ENCODE assay signal across 1 cellular context in genomic region chr17:66255112-66255511, GRCh38.
A peak's percentile ranks its signal among the peaks of the same experiment; 100 is the strongest.
TF ChIP-seq lines count a peak whose summit lies in the region.

No MANE protein-coding gene starts in this region.

TF ChIP-seq in HepG2, 621 proteins besides CTCF, POLR2A, EP300 and RAD21 (continued from another document and continues in another):
- TF ChIP-seq KMT2B (CRISPR knock-in tag; IDR thresholded peaks at IDR 0.05) (0 out of 2 replicates have a peak, but pooled peaks have one; percentile 36), NFE2L2 (IDR thresholded peaks at IDR 0.05; ENCODE audit: low read length) (no peak), SMC3 (IDR thresholded peaks at IDR 0.05; ENCODE audit: low read length) (peak; percentile 99), ZNF451 (CRISPR knock-in tag; IDR thresholded peaks at IDR 0.05) (no peak), ZGPAT (CRISPR knock-in tag; IDR thresholded peaks at IDR 0.05) (peak; percentile 40; the same call in 1 of the 2 replicates), NKX3-1 (CRISPR knock-in tag; IDR thresholded peaks at IDR 0.05) (no peak), MZF1 (CRISPR knock-in tag; IDR thresholded peaks at IDR 0.05; ENCODE audit: borderline replicate concordance) (no peak), BHLHE40 (IDR thresholded peaks at IDR 0.05; ENCODE audit: low read length) (0 out of 2 replicates have a peak, but pooled peaks have one; percentile 3), THRA (CRISPR knock-in tag; IDR thresholded peaks at IDR 0.05; ENCODE audit: borderline replicate concordance) (0 out of 2 replicates have a peak, but pooled peaks have one; percentile 50), SIN3A (IDR thresholded peaks at IDR 0.05; ENCODE audit: borderline replicate concordance, low read depth, low read length) (no peak), ZBTB2 (CRISPR knock-in tag; IDR thresholded peaks at IDR 0.05; ENCODE audit: low read depth) (no peak), NR2F2 (IDR thresholded peaks at IDR 0.05; ENCODE audit: borderline replicate concordance, low read depth) (no peak), SETDB1 (CRISPR knock-in tag; IDR thresholded peaks at IDR 0.05; ENCODE audit: borderline replicate concordance) (no peak), ZMYM2 (CRISPR knock-in tag; IDR thresholded peaks at IDR 0.05) (no peak), HES4 (CRISPR knock-in tag; IDR thresholded peaks at IDR 0.05; ENCODE audit: borderline replicate concordance) (no peak), ZNF709 (CRISPR knock-in tag; IDR thresholded peaks at IDR 0.05) (no peak), ARHGAP35 (CRISPR knock-in tag; IDR thresholded peaks at IDR 0.05; ENCODE audit: borderline replicate concordance) (no peak), ZNF136 (CRISPR knock-in tag; IDR thresholded peaks at IDR 0.05; ENCODE audit: low read depth) (no peak), REST (IDR thresholded peaks at IDR 0.05; ENCODE audit: borderline replicate concordance in 1 of 2, low read depth in 1 of 2, low read length in 2 of 2) (no peak), CBX2 (IDR thresholded peaks at IDR 0.05; ENCODE audit: low read depth, low read length) (no peak), CBX2 (CRISPR knock-in tag; IDR thresholded peaks at IDR 0.05; ENCODE audit: low read depth) (no peak), HOXD1 (CRISPR knock-in tag; IDR thresholded peaks at IDR 0.05) (no peak), ZNF17 (CRISPR knock-in tag; IDR thresholded peaks at IDR 0.05) (no peak), SNAPC2 (CRISPR knock-in tag; IDR thresholded peaks at IDR 0.05) (0 out of 2 replicates have a peak, but pooled peaks have one; percentile 56), TARDBP (CRISPR knock-in tag; IDR thresholded peaks at IDR 0.05) (peak; percentile 57; the same call in 1 of the 2 replicates), HOXA5 (CRISPR knock-in tag; IDR thresholded peaks at IDR 0.05) (0 out of 2 replicates have a peak, but pooled peaks have one; percentile 51), FOXJ3 (CRISPR knock-in tag; IDR thresholded peaks at IDR 0.05; ENCODE audit: borderline replicate concordance) (peak; percentile 51; the same call in 1 of the 2 replicates), FUBP1 (CRISPR knock-in tag; IDR thresholded peaks at IDR 0.05; ENCODE audit: borderline replicate concordance) (no peak), ELF4 (CRISPR knock-in tag; IDR thresholded peaks at IDR 0.05; ENCODE audit: borderline replicate concordance) (peak; percentile 39; the same call in 1 of the 2 replicates), KLF15 (CRISPR knock-in tag; IDR thresholded peaks at IDR 0.05; ENCODE audit: borderline replicate concordance) (no peak), FOXA1 (IDR thresholded peaks at IDR 0.05) (no peak), FOXA1 (CRISPR knock-in tag; IDR thresholded peaks at IDR 0.05) (peak; percentile 53), JARID2 (CRISPR knock-in tag; IDR thresholded peaks at IDR 0.05; ENCODE audit: insufficient replicate concordance) (no peak), TRIM24 (CRISPR knock-in tag; IDR thresholded peaks at IDR 0.05) (no peak), ZFP37 (CRISPR knock-in tag; IDR thresholded peaks at IDR 0.05; ENCODE audit: borderline replicate concordance) (no peak), PLRG1 (conservative IDR thresholded peaks at IDR 0.05) (no peak), ZNF768 (CRISPR knock-in tag; IDR thresholded peaks at IDR 0.05) (no peak), SOX5 (CRISPR knock-in tag; IDR thresholded peaks at IDR 0.05; ENCODE audit: borderline replicate concordance) (0 out of 2 replicates have a peak, but pooled peaks have one; percentile 32), BRF2 (CRISPR knock-in tag; IDR thresholded peaks at IDR 0.05) (no peak), ZNF775 (CRISPR knock-in tag; IDR thresholded peaks at IDR 0.05; ENCODE audit: borderline replicate concordance) (no peak), FOXA3 (CRISPR knock-in tag; IDR thresholded peaks at IDR 0.05) (peak; percentile 64), ZFX (CRISPR knock-in tag; IDR thresholded peaks at IDR 0.05; ENCODE audit: low read depth) (no peak), NCOA2 (CRISPR knock-in tag; IDR thresholded peaks at IDR 0.05) (0 out of 2 replicates have a peak, but pooled peaks have one; percentile 41), CEBPG (CRISPR knock-in tag; IDR thresholded peaks at IDR 0.05) (peak; percentile 46; the same call in 1 of the 2 replicates), SRF (IDR thresholded peaks at IDR 0.05; ENCODE audit: low read depth, low read length) (no peak), HNF4A (CRISPR knock-in tag; IDR thresholded peaks at IDR 0.05) (no peak), IRF9 (CRISPR knock-in tag; IDR thresholded peaks at IDR 0.05; ENCODE audit: borderline replicate concordance) (no peak), ZNF569 (CRISPR knock-in tag; IDR thresholded peaks at IDR 0.05; ENCODE audit: borderline replicate concordance) (no peak), ZNF572 (CRISPR knock-in tag; IDR thresholded peaks at IDR 0.05) (no peak), GTF3A (CRISPR knock-in tag; conservative IDR thresholded peaks at IDR 0.05) (no peak), TAF15 (IDR thresholded peaks at IDR 0.05; ENCODE audit: low read depth, low read length, poor library complexity, severe bottlenecking) (no peak), ZNF597 (CRISPR knock-in tag; IDR thresholded peaks at IDR 0.05) (no peak), HOXA3 (CRISPR knock-in tag; IDR thresholded peaks at IDR 0.05) (no peak), FOXK1 (CRISPR knock-in tag; IDR thresholded peaks at IDR 0.05; ENCODE audit: borderline replicate concordance, low read depth) (peak; percentile 65; the same call in 1 of the 2 replicates), RXRB (CRISPR knock-in tag; IDR thresholded peaks at IDR 0.05; ENCODE audit: borderline replicate concordance) (peak; percentile 50; the same call in 1 of the 2 replicates)
- TF ChIP-seq, protein P1, sequence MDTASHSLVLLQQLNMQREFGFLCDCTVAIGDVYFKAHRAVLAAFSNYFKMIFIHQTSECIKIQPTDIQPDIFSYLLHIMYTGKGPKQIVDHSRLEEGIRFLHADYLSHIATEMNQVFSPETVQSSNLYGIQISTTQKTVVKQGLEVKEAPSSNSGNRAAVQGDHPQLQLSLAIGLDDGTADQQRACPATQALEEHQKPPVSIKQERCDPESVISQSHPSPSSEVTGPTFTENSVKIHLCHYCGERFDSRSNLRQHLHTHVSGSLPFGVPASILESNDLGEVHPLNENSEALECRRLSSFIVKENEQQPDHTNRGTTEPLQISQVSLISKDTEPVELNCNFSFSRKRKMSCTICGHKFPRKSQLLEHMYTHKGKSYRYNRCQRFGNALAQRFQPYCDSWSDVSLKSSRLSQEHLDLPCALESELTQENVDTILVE (CRISPR knock-in tag; IDR thresholded peaks at IDR 0.05): peak; percentile 20; the same call in 1 of the 2 replicates
- TF ChIP-seq, protein P2, sequence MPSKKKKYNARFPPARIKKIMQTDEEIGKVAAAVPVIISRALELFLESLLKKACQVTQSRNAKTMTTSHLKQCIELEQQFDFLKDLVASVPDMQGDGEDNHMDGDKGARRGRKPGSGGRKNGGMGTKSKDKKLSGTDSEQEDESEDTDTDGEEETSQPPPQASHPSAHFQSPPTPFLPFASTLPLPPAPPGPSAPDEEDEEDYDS (CRISPR knock-in tag; IDR thresholded peaks at IDR 0.05): no peak
